In the genomic region with DNA sequence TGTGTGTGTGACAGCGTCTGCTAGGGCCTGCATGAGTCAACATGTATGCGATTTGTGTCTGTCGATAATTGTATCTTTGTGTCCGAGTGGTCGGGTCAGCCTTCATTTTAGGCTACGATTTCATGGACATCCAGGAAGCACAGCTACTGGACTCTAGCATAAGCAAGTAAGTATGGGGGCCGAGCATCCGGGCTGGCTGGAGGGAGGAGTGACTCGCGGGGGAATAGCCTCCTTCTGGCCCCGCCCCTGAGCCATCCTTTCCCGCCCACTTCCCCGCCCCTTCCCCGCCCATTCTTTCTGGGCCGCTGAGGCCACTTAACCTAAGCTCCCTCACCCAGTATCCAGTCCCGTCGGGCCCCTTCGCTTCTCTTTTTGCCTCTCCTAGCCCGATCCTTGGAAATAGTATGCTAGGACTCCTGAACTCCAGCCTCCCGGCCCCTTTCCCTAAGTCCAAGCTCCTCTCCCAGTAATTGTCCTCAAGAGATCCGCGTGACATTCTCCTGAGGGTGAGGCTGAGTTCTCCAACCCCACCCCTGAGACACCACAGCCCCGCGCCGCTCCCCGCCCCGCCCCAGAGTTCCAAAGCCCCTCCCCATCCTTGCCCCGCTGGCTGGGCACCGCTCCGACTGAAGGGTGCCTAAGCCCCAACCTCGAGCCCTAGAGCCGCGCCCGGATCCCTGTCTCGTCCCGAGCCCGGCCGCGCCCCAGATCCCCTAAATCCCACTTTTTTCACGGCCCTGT, we compare ENCODE assay signal across 9 cellular contexts. TPM values are rescaled to one million over a fixed set of nuclear protein-coding genes. Genes with fewer than 3 reads are reported as not detected.
DNase-seq lines count a peak whose midpoint lies in the region; ATAC-seq, FAIRE-seq and TF ChIP-seq lines count a peak whose summit lies in the region.
"Had no signal": no experiment of that assay in that cellular context is flagged by ENCODE, and none has a peak within 500 bp of the region (broad histone marks: within the 10 kb centered on the region; RNA-seq: fewer than 3 reads in every experiment).

No MANE protein-coding gene starts in this region.

- H3K27me3 ChIP-seq in right atrium auricular region = no peaks in the 10 kb centered on the region
- no peaks in the 10 kb centered on the region for H3K27me3 ChIP-seq in prostate gland (replicated peaks; ENCODE audit: insufficient read depth)

- H3K27ac ChIP-seq in right atrium auricular region (peak overlapping the region; percentile 99), prostate gland (peak overlapping the region; percentile 99)

- peaks cover 7 to 16% (median 13%) of the 10 kb centered on the region in 3 donors for H3K27me3 Mint-ChIP-seq in CD14-positive monocyte (ENCODE audit: low read depth in 3 of 3)
- no peaks in the 10 kb centered on the region for H3K27me3 Mint-ChIP-seq in T-helper 1 cell treated with Interleukin-12 subunit alpha and Interleukin-12 subunit beta and Interleukin-4 antibody, amounts not matched to agents 30 μg/mL and 1 μg/mL, for 36 hours (ENCODE audit: low read depth)

- TF ChIP-seq POLR2A in prostate gland (IDR thresholded peaks at IDR 0.05) = peak; percentile 56

- H3K9me3 ChIP-seq in right atrium auricular region (no peaks in the 10 kb centered on the region), prostate gland (no peaks in the 10 kb centered on the region)

- peak overlapping the region; percentile 77 to 98 (median 93) for H3K27ac Mint-ChIP-seq in CD14-positive monocyte
- H3K27ac Mint-ChIP-seq in T-helper 1 cell treated with Interleukin-12 subunit alpha and Interleukin-12 subunit beta and Interleukin-4 antibody, amounts not matched to agents 30 μg/mL and 1 μg/mL, for 36 hours = peak overlapping the region; percentile 88

- H3K4me1 Mint-ChIP-seq in CD14-positive monocyte = peaks cover 63% of the 10 kb centered on the region
- peaks cover 27% of the 10 kb centered on the region for H3K4me1 Mint-ChIP-seq in T-helper 1 cell treated with Interleukin-12 subunit alpha and Interleukin-12 subunit beta and Interleukin-4 antibody, amounts not matched to agents 30 μg/mL and 1 μg/mL, for 36 hours (ENCODE audit: low read depth)

- no peak for TF ChIP-seq CTCF in CD14-positive monocyte (IDR thresholded peaks at IDR 0.05)
- peak in 1 of 2 donors; percentile 3 for TF ChIP-seq CTCF in right atrium auricular region (IDR thresholded peaks at IDR 0.05)
- TF ChIP-seq CTCF in prostate gland (IDR thresholded peaks at IDR 0.05) = no peak

- H3K36me3 ChIP-seq in right atrium auricular region = peaks cover 43% of the 10 kb centered on the region
- H3K36me3 ChIP-seq in prostate gland = peaks cover 0 to 13% of the 10 kb centered on the region in 2 donors

- H3K4me3 ChIP-seq in right atrium auricular region (peak overlapping the region; percentile 72 to 79), prostate gland (peak overlapping the region; percentile 66 to 74)

- H3K4me1 ChIP-seq in right atrium auricular region (peaks cover 0 to 44% of the 10 kb centered on the region in 2 donors), prostate gland (replicated peaks) (peaks cover 15% of the 10 kb centered on the region)

- peak; percentile 48 for FAIRE-seq in urothelium cell line (lab: Jason Lieb, UNC)

- H3K4me3 Mint-ChIP-seq in CD14-positive monocyte = peak overlapping the region; percentile 86 to 94
- H3K4me3 Mint-ChIP-seq in T-helper 1 cell treated with Interleukin-12 subunit alpha and Interleukin-12 subunit beta and Interleukin-4 antibody, amounts not matched to agents 30 μg/mL and 1 μg/mL, for 36 hours = peak overlapping the region; percentile 92

- WGBS in prostate gland = under 1% methylated on average over 38 of the region's 40 CpGs

- ATAC-seq in GM21529 (IDR thresholded peaks at IDR 0.05; ENCODE audit: unreplicated experiment) = peak; percentile 46

- intact Hi-C loops in CD14-positive monocyte (cut with micrococcal nuclease) = loop anchor here in 1 of 2 donors (2.0 kb wide), 1 partner anchor 23 kb away; no protein-coding TSS in a partner anchor
- intact Hi-C loops in prostate gland (cut with DNase I) = no loop called here

- no peaks in the 10 kb centered on the region for H3K9me3 Mint-ChIP-seq in CD14-positive monocyte
- H3K9me3 Mint-ChIP-seq in T-helper 1 cell treated with Interleukin-12 subunit alpha and Interleukin-12 subunit beta and Interleukin-4 antibody, amounts not matched to agents 30 μg/mL and 1 μg/mL, for 36 hours = no peaks in the 10 kb centered on the region

- peaks cover 13 to 34% of the 10 kb centered on the region in 2 donors for H3K36me3 Mint-ChIP-seq in CD14-positive monocyte
- no peaks in the 10 kb centered on the region for H3K36me3 Mint-ChIP-seq in T-helper 1 cell treated with Interleukin-12 subunit alpha and Interleukin-12 subunit beta and Interleukin-4 antibody, amounts not matched to agents 30 μg/mL and 1 μg/mL, for 36 hours (ENCODE audit: low read depth)

- peak; percentile 77 for DNase-seq in CD14-positive monocyte (ENCODE audit: low spot score)
- DNase-seq in NCI-H1436 treated with DMSO at 0.1 percent for 48 hours (lab: John Stamatoyannopoulos, UW) = peak; percentile 42
- peak; percentile 12 to 84 (median 66) for DNase-seq in amygdala (lab: John Stamatoyannopoulos, UW)
- DNase-seq in right atrium auricular region (ENCODE audit: low spot score) = peak; percentile 94
- peak; percentile 90 for DNase-seq in prostate gland (ENCODE audit: low spot score)
- DNase-seq in urothelium cell line (ENCODE audit: low spot score) = peak; percentile 92

RNA-seq across cellular contexts. Expression of gene MAP3K6, which starts 1.2 kb away (rescaled TPM):
- polyA plus RNA-seq in CD14-positive monocyte = 1 to 10 TPM; 3.2 to 6.7 TPM
- total RNA-seq in right atrium auricular region = 10 to 100 TPM; 31.3 to 42.1 TPM
- total RNA-seq in prostate gland = 10 to 100 TPM; 38.6 to 60.7 TPM

RNA-seq across cellular contexts. Expression of gene FCN3, which starts 9.1 kb away (rescaled TPM):
- polyA plus RNA-seq in CD14-positive monocyte = not detected
- total RNA-seq in right atrium auricular region (10 to 100 TPM; 21.1 to 36.6 TPM), prostate gland (10 to 100 TPM in 1 of 2 donors, under 1 TPM in 1; 0.82 to 15.6 TPM)
- total RNA-seq: T-helper 2 cell treated with Interferon-gamma antibody and Interleukin-4, amounts not matched to agents 100 ng/mL and 5 ng/mL, for 36 hours had no signal

RNA-seq across cellular contexts. Expression of gene CD164L2, which starts 17.6 kb away (rescaled TPM):
- not detected for polyA plus RNA-seq in CD14-positive monocyte
- total RNA-seq in right atrium auricular region (not detected), prostate gland (1 to 10 TPM; 1.8 to 3.6 TPM)
- total RNA-seq: T-helper 2 cell treated with Interferon-gamma antibody and Interleukin-4, amounts not matched to agents 100 ng/mL and 5 ng/mL, for 36 hours had no signal

RNA-seq across cellular contexts. Expression of gene SYTL1, which starts 23.7 kb away (rescaled TPM):
- 10 to 100 TPM; 26.9 to 44.6 TPM for polyA plus RNA-seq in CD14-positive monocyte
- total RNA-seq in right atrium auricular region (1 to 10 TPM; 1.3 to 1.8 TPM), prostate gland (100 to 1,000 TPM in 1 of 2 donors, 10 to 100 TPM in 1; 94.7 to 217 TPM)

RNA-seq across cellular contexts. Expression of gene GPR3, which starts 26.9 kb away (rescaled TPM):
- polyA plus RNA-seq in CD14-positive monocyte = under 1 TPM in 1 of 2 donors, not detected in 1; 0.26 TPM
- total RNA-seq in right atrium auricular region (1 to 10 TPM; 2.9 to 4.4 TPM), prostate gland (under 1 TPM; 0.14 to 0.57 TPM)

Comparison
In these comparisons a context has a peak if more than half of its experiments do, and no peak if none do; other contexts are left out.
1. Peak in every context shown above with its lines: DNase-seq, ATAC-seq, H3K4me3 ChIP-seq and H3K27ac ChIP-seq.
2. DNase-seq: peak in every context shown above with its lines; median percentile 94 in right atrium auricular region; 92 in urothelium cell line; 90 in prostate gland; 77 in CD14-positive monocyte; 66 in amygdala; 42 in NCI-H1436 treated with DMSO at 0.1 percent for 48 hours.